29 cellular contexts compared by ENCODE assay signal in genomic region chr2:206202446-206202845, GRCh38.
"Had no signal": no experiment of that assay in that cellular context is flagged by ENCODE, and none has a peak within 500 bp of the region (broad histone marks: within the 10 kb centered on the region; RNA-seq: fewer than 3 reads in every experiment).

No MANE protein-coding gene starts in this region.

- H3K9me3 Mint-ChIP-seq: activated CD4-positive, alpha-beta T cell treated with anti-CD3 and anti-CD28 coated beads, Interleukin-2, amount 10 ng/mL, durations not matched to agents 24 days and 14 days; activated CD8-positive, alpha-beta T cell treated with anti-CD3 and anti-CD28 coated beads for 36 hours; activated naive CD4-positive, alpha-beta T cell treated with anti-CD3 and anti-CD28 coated beads, Interleukin-2, amount 50 U/mL, for 24 hours; activated naive CD8-positive, alpha-beta T cell treated with anti-CD3 and anti-CD28 coated beads, Interleukin-2, amount 10 ng/mL, durations not matched to agents 7 days and 5 days; activated T-cell treated with anti-CD3 and anti-CD28 coated beads, Interleukin-2, amount 50 U/mL, for 72 hours; activated T-helper 2 cell treated with anti-CD3 and anti-CD28 coated beads, Interferon-gamma antibody, Interleukin-2, Interleukin-4, amounts not matched to agents 10 μg/mL and 5 μg/mL and 100 μg/mL, durations not matched to agents 14 hours and 24 hours and 36 hours; central memory CD8-positive, alpha-beta T cell had no signal

- ATAC-seq: activated CD8-positive, alpha-beta T cell treated with anti-CD3 and anti-CD28 coated beads for 36 hours; activated T-cell treated with anti-CD3 and anti-CD28 coated beads, Interleukin-2, amount 50 U/mL, for 72 hours had no signal

- H3K4me3 ChIP-seq: ascending aorta, cardiac muscle cell, MG63, SK-N-MC had no signal

- H3K4me1 Mint-ChIP-seq: activated naive CD4-positive, alpha-beta T cell treated with anti-CD3 and anti-CD28 coated beads, Interleukin-2, amount 50 U/mL, for 24 hours; activated naive CD8-positive, alpha-beta T cell treated with anti-CD3 and anti-CD28 coated beads, Interleukin-2, amount 10 ng/mL, durations not matched to agents 7 days and 5 days; central memory CD8-positive, alpha-beta T cell had no signal

- H3K9me3 ChIP-seq: ascending aorta, MG63 had no signal

- H3K4me3 Mint-ChIP-seq: activated CD4-positive, alpha-beta T cell treated with anti-CD3 and anti-CD28 coated beads, Interleukin-2, amount 10 ng/mL, durations not matched to agents 24 days and 14 days; activated CD8-positive, alpha-beta T cell treated with anti-CD3 and anti-CD28 coated beads for 36 hours; activated naive CD4-positive, alpha-beta T cell treated with anti-CD3 and anti-CD28 coated beads, Interleukin-2, amount 50 U/mL, for 24 hours; activated naive CD8-positive, alpha-beta T cell treated with anti-CD3 and anti-CD28 coated beads, Interleukin-2, amount 10 ng/mL, durations not matched to agents 7 days and 5 days; activated T-cell treated with anti-CD3 and anti-CD28 coated beads, Interleukin-2, amount 50 U/mL, for 72 hours; central memory CD8-positive, alpha-beta T cell had no signal

- H3K27ac ChIP-seq: ascending aorta, cardiac muscle cell, SK-N-MC had no signal

- H3K27me3 ChIP-seq: ascending aorta, MG63 had no signal

- DNase-seq: activated CD4-positive, alpha-beta T cell treated with anti-CD3 and anti-CD28 coated beads, Interleukin-2, amount 10 ng/mL, durations not matched to agents 24 days and 14 days; activated CD4-positive, alpha-beta T cell treated with anti-CD3 and anti-CD28 coated beads, Interleukin-2, amount 50 U/mL, for 4 hours; activated CD8-positive, alpha-beta T cell treated with anti-CD3 and anti-CD28 coated beads for 36 hours; activated gamma-delta T cell; activated naive CD4-positive, alpha-beta T cell treated with Interleukin-2 at 50 U/mL for 16 hours; activated naive CD8-positive, alpha-beta T cell treated with anti-CD3 and anti-CD28 coated beads, Interleukin-2, amount 10 ng/mL, durations not matched to agents 7 days and 5 days; activated T-cell treated with anti-CD3 and anti-CD28 coated beads, Interleukin-2, amount 50 U/mL, for 1 hour; activated T-cell treated with anti-CD3 and anti-CD28 coated beads, Interleukin-2, amount 50 U/mL, for 72 hours; amygdala; Kasumi-1; MG63; NCI-H1048; NCI-H1105 treated with DMSO at 0.1 percent for 48 hours; NCI-H1436; NCI-H1694; NCI-H1930; NCI-H2081 treated with DMSO at 0.1 percent for 48 hours; NCI-H510A; NCI-H526; NCI-H748 treated with DMSO at 0.1 percent for 48 hours; NK-92 treated with Interleukin-12 subunit alpha and Interleukin-12 subunit beta, amount 100 ng/mL, for 24 hours; Right ventricle myocardium superior; T1000 had no signal

- H3K27ac Mint-ChIP-seq: activated CD4-positive, alpha-beta T cell treated with anti-CD3 and anti-CD28 coated beads, Interleukin-2, amount 10 ng/mL, durations not matched to agents 24 days and 14 days; activated CD8-positive, alpha-beta T cell treated with anti-CD3 and anti-CD28 coated beads for 36 hours; activated naive CD4-positive, alpha-beta T cell treated with anti-CD3 and anti-CD28 coated beads, Interleukin-2, amount 50 U/mL, for 24 hours; activated naive CD8-positive, alpha-beta T cell treated with anti-CD3 and anti-CD28 coated beads, Interleukin-2, amount 10 ng/mL, durations not matched to agents 7 days and 5 days; activated T-cell treated with anti-CD3 and anti-CD28 coated beads, Interleukin-2, amount 50 U/mL, for 72 hours; activated T-helper 2 cell treated with anti-CD3 and anti-CD28 coated beads, Interferon-gamma antibody, Interleukin-2, Interleukin-4, amounts not matched to agents 10 μg/mL and 5 μg/mL and 100 μg/mL, durations not matched to agents 14 hours and 24 hours and 36 hours had no signal

- H3K4me1 ChIP-seq: ascending aorta had no signal

- H3K36me3 Mint-ChIP-seq: activated naive CD4-positive, alpha-beta T cell treated with anti-CD3 and anti-CD28 coated beads, Interleukin-2, amount 50 U/mL, for 24 hours; activated naive CD8-positive, alpha-beta T cell treated with anti-CD3 and anti-CD28 coated beads, Interleukin-2, amount 10 ng/mL, durations not matched to agents 7 days and 5 days had no signal

- H3K36me3 ChIP-seq: ascending aorta, cardiac muscle cell, MG63 had no signal
